16 cellular contexts compared by ENCODE assay signal in the genomic region with DNA sequence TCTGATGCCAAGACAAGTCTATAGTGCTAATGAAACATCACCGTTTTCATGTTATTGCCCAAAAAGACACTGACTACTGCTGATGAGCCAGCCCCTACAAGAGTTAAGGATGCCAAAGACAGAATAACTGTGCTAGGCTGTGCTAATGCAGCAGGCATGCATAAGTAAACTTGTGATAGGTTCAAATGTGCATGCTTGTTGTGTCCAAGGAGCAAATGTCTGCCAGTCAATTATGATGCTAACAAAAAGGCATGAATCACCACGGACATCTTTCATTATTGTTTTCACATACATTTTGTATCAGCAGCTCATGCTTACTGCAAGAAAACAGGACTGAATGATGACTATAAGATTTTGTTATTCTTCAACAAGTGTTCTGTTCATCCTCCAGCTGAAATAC.
"Had no signal": no experiment of that assay in that cellular context is flagged by ENCODE, and none has a peak within 500 bp of the region (broad histone marks: within the 10 kb centered on the region; RNA-seq: fewer than 3 reads in every experiment).

No MANE protein-coding gene starts in this region.

- DNase-seq: activated CD4-positive, CD25-positive, alpha-beta regulatory T cell treated with anti-CD3 and anti-CD28 coated beads, Interleukin-2, amount 50 U/mL, for 72 hours; activated naive CD4-positive, alpha-beta T cell treated with anti-CD3 and anti-CD28 coated beads, Interleukin-2, amount 50 U/mL, for 16 hours; activated T-cell treated with anti-CD3 and anti-CD28 coated beads, Interleukin-2, amount 50 U/mL, for 1 hour; adrenal gland; cortex of kidney; effector CD8-positive, alpha-beta T cell; kidney; left ventricle myocardium superior; mesenchymal stem cell; occipital lobe; small intestine; stimulated activated CD4-positive, alpha-beta T cell treated with anti-CD3 and anti-CD28 coated beads, Interleukin-4, amount 100 ng/mL, for 24 hours; stimulated activated naive CD4-positive, alpha-beta T cell; tibial artery had no signal

- H3K27ac ChIP-seq: adrenal gland, right atrium auricular region, tibial artery had no signal

- H3K9me3 ChIP-seq: adrenal gland, right atrium auricular region had no signal

- H3K4me1 ChIP-seq: adrenal gland, right atrium auricular region had no signal

- ATAC-seq: left ventricle myocardium superior; natural killer cell treated with Interleukin-12 subunit alpha and Interleukin-12 subunit beta and Interleukin-15 and Interleukin-18, amount 100 ng/mL, for 72 hours had no signal

- H3K36me3 ChIP-seq: adrenal gland, right atrium auricular region, tibial artery had no signal

- H3K4me3 ChIP-seq: adrenal gland, right atrium auricular region, tibial artery had no signal

- H3K27me3 ChIP-seq: adrenal gland, right atrium auricular region, tibial artery had no signal
